In genomic region chr14:75553157-75553556, GRCh38 we compare ENCODE assay signal across 19 cellular contexts. TPM values are rescaled to one million over a fixed set of nuclear protein-coding genes. Genes with fewer than 3 reads are reported as not detected.
DNase-seq lines count a peak whose midpoint lies in the region; ATAC-seq, FAIRE-seq and TF ChIP-seq lines count a peak whose summit lies in the region.
"Had no signal": no experiment of that assay in that cellular context is flagged by ENCODE, and none has a peak within 500 bp of the region (broad histone marks: within the 10 kb centered on the region; RNA-seq: fewer than 3 reads in every experiment).

No MANE protein-coding gene starts in this region.

- no peak for TF ChIP-seq POLR2A in A549 (IDR thresholded peaks at IDR 0.05; ENCODE audit: low read length)

- no peaks in the 10 kb centered on the region for H3K27me3 Mint-ChIP-seq in activated CD4-positive, alpha-beta memory T cell treated with anti-CD3 and anti-CD28 coated beads for 36 hours
- H3K27me3 Mint-ChIP-seq: B cell; CD4-positive, CD25-positive, alpha-beta regulatory T cell; CD8-positive, alpha-beta memory T cell had no signal

- peaks cover 23% of the 10 kb centered on the region for H3K79me2 ChIP-seq in OCI-LY3 (ENCODE audit: low read length)

- no peaks in the 10 kb centered on the region for H3K9me3 Mint-ChIP-seq in stimulated activated effector memory CD8-positive, alpha-beta T cell treated with anti-CD3 and anti-CD28 coated beads, Interleukin-12 subunit alpha, Interleukin-12 subunit beta, amount 100 ng/mL, for 72 hours
- H3K9me3 Mint-ChIP-seq in activated CD4-positive, alpha-beta memory T cell treated with anti-CD3 and anti-CD28 coated beads for 36 hours: no peaks in the 10 kb centered on the region
- H3K9me3 Mint-ChIP-seq: CD8-positive, alpha-beta memory T cell had no signal

- TF ChIP-seq RAD21 in A549 (conservative IDR thresholded peaks at IDR 0.05 in 1 of 2, IDR thresholded peaks at IDR 0.05 in 1 of 2): no peak

- H3K27ac ChIP-seq in A549: peak overlapping the region; percentile 59 to 66; a peak in 4 of 6 replicates
- H3K27ac ChIP-seq in OCI-LY3 (ENCODE audit: low read length): peak overlapping the region; percentile 99
- H3K27ac ChIP-seq: BLaER1 treated with 17β-estradiol and CSF1 and Interleukin-3, amounts not matched to agents 10 nM and 100 nM; GM23248 had no signal

- no peak overlapping the region for H3K4me2 ChIP-seq in A549
- H3K4me2 ChIP-seq in OCI-LY3 (ENCODE audit: low read length): no peak overlapping the region
- H3K4me2 ChIP-seq: BLaER1 treated with 17β-estradiol and CSF1 and Interleukin-3, amounts not matched to agents 10 nM and 100 nM had no signal

- peaks cover 81% of the 10 kb centered on the region for H3K4me1 Mint-ChIP-seq in stimulated activated effector memory CD8-positive, alpha-beta T cell treated with anti-CD3 and anti-CD28 coated beads, Interleukin-12 subunit alpha, Interleukin-12 subunit beta, amount 100 ng/mL, for 72 hours
- H3K4me1 Mint-ChIP-seq in activated CD4-positive, alpha-beta memory T cell treated with anti-CD3 and anti-CD28 coated beads for 36 hours (ENCODE audit: low read depth): peaks cover 77% of the 10 kb centered on the region

- CTCF ChIA-PET in A549 (lab: Yijun Ruan, JAX): interaction anchor here (1.2 to 4.7 kb wide), 8 partner anchors 8 to 244 kb away, joined by 3 to 18 read pairs (median 4); no protein-coding TSS in a partner anchor
- CTCF ChIA-PET in activated CD4-positive, alpha-beta memory T cell treated with anti-CD3 and anti-CD28 coated beads for 36 hours (lab: Charles Lee): interaction anchor here (1.2 to 1.7 kb wide), 4 partner anchors 8 to 64 kb away, joined by 4 to 5 read pairs (median 4); no protein-coding TSS in a partner anchor

- no peak overlapping the region for H2AFZ ChIP-seq in OCI-LY3 (ENCODE audit: low read depth, low read length)
- H2AFZ ChIP-seq: GM23248 had no signal

- no peak overlapping the region for H3K4me3 ChIP-seq in A549
- no peak overlapping the region for H3K4me3 ChIP-seq in OCI-LY3 (ENCODE audit: low read length)
- H3K4me3 ChIP-seq: BLaER1 treated with 17β-estradiol and CSF1 and Interleukin-3, amounts not matched to agents 10 nM and 100 nM; GM23248 had no signal

- H3K27me3 ChIP-seq in OCI-LY3 (ENCODE audit: low read depth, low read length): no peaks in the 10 kb centered on the region
- H3K27me3 ChIP-seq: BLaER1 treated with 17β-estradiol and CSF1 and Interleukin-3, amounts not matched to agents 10 nM and 100 nM had no signal

- TF ChIP-seq CTCF in A549 (IDR thresholded peaks at IDR 0.05) (no peak), OCI-LY3 (IDR thresholded peaks at IDR 0.05; ENCODE audit: low read depth, low read length) (no peak)

- POLR2A ChIA-PET in A549 (lab: Yijun Ruan, JAX): no interaction called here
- POLR2A ChIA-PET in activated CD4-positive, alpha-beta memory T cell treated with anti-CD3 and anti-CD28 coated beads for 36 hours (lab: Charles Lee): interaction anchor here (1.0 to 1.3 kb wide), 3 partner anchors 12 to 107 kb away, joined by 3 read pairs; partner anchors contain the start of gene ERG28

- 97% methylated on average over 6 of the region's 6 CpGs for WGBS in A549 (ENCODE audit: missing lambda C conversion rate)

- peaks cover 33% of the 10 kb centered on the region for H3K4me1 ChIP-seq in A549
- peaks cover 65% of the 10 kb centered on the region for H3K4me1 ChIP-seq in OCI-LY3 (ENCODE audit: low read length)

- intact Hi-C loops in activated CD4-positive, alpha-beta memory T cell treated with anti-CD3 and anti-CD28 coated beads for 36 hours (cut with micrococcal nuclease): loop anchor here (10.0 kb wide), 1 partner anchor 1482 kb away; no protein-coding TSS in a partner anchor

- peaks cover 60% of the 10 kb centered on the region for H3K36me3 ChIP-seq in OCI-LY3 (replicated peaks; ENCODE audit: low read depth, low read length)

- no peak for ATAC-seq in A549
- no peak for ATAC-seq in stimulated activated effector memory CD8-positive, alpha-beta T cell treated with anti-CD3 and anti-CD28 coated beads, Interleukin-12 subunit alpha, Interleukin-12 subunit beta, amount 100 ng/mL, for 72 hours

- H3K27ac Mint-ChIP-seq in stimulated activated effector memory CD8-positive, alpha-beta T cell treated with anti-CD3 and anti-CD28 coated beads, Interleukin-12 subunit alpha, Interleukin-12 subunit beta, amount 100 ng/mL, for 72 hours: peak overlapping the region; percentile 39
- no peak overlapping the region for H3K27ac Mint-ChIP-seq in activated CD4-positive, alpha-beta memory T cell treated with anti-CD3 and anti-CD28 coated beads for 36 hours
- H3K27ac Mint-ChIP-seq: B cell had no signal

- no peak for TF ChIP-seq EP300 in A549 (IDR thresholded peaks at IDR 0.05)

- H3K9me3 ChIP-seq in A549 (peaks cover 13% of the 10 kb centered on the region), OCI-LY3 (ENCODE audit: insufficient read depth, low read length) (no peaks in the 10 kb centered on the region)

- no peak for FAIRE-seq in A549 (lab: Jason Lieb, UNC)
- FAIRE-seq: D721Med, G401.6 had no signal

- peak overlapping the region; percentile 10 for H3K4me3 Mint-ChIP-seq in stimulated activated effector memory CD8-positive, alpha-beta T cell treated with anti-CD3 and anti-CD28 coated beads, Interleukin-12 subunit alpha, Interleukin-12 subunit beta, amount 100 ng/mL, for 72 hours
- H3K4me3 Mint-ChIP-seq in activated CD4-positive, alpha-beta memory T cell treated with anti-CD3 and anti-CD28 coated beads for 36 hours: no peak overlapping the region
- H3K4me3 Mint-ChIP-seq: B cell had no signal

- no peaks in the 10 kb centered on the region for H4K20me1 ChIP-seq in OCI-LY3 (ENCODE audit: insufficient read depth, low read length)

- H3K9ac ChIP-seq in OCI-LY3 (ENCODE audit: low read length): peak overlapping the region; percentile 32; the same call in 1 of the 2 replicates
- H3K9ac ChIP-seq: BLaER1 treated with 17β-estradiol and CSF1 and Interleukin-3, amounts not matched to agents 10 nM and 100 nM; GM23248 had no signal

- H3K36me3 Mint-ChIP-seq in stimulated activated effector memory CD8-positive, alpha-beta T cell treated with anti-CD3 and anti-CD28 coated beads, Interleukin-12 subunit alpha, Interleukin-12 subunit beta, amount 100 ng/mL, for 72 hours: peaks cover 16% of the 10 kb centered on the region
- peaks cover 20% of the 10 kb centered on the region for H3K36me3 Mint-ChIP-seq in activated CD4-positive, alpha-beta memory T cell treated with anti-CD3 and anti-CD28 coated beads for 36 hours

- DNase-seq in A549 (ENCODE audit: low read depth in 1 of 2, low spot score in 1 of 2): no peak
- DNase-seq in islet precursor cell: peak; percentile 5
- DNase-seq in stimulated activated effector memory CD8-positive, alpha-beta T cell treated with anti-CD3 and anti-CD28 coated beads, Interleukin-12 subunit alpha, Interleukin-12 subunit beta, amount 100 ng/mL, for 72 hours (ENCODE audit: low spot score in 2 of 2): no peak
- DNase-seq in activated CD4-positive, alpha-beta memory T cell treated with anti-CD3 and anti-CD28 coated beads for 36 hours: no peak
- no peak for DNase-seq in D341Med (ENCODE audit: low spot score)
- no peak for DNase-seq in SKM-1 (lab: John Stamatoyannopoulos, UW; ENCODE audit: unreplicated experiment)
- DNase-seq: CD4-positive, CD25-positive, alpha-beta regulatory T cell; CD8-positive, alpha-beta memory T cell; COR-L47; GM23248; HCEC 1CT had no signal

TF ChIP-seq in A549, 52 proteins besides CTCF, POLR2A, EP300 and RAD21:
- TF ChIP-seq RFX5 (IDR thresholded peaks at IDR 0.05) (no peak), CEBPB (IDR thresholded peaks at IDR 0.05) (0 out of 4 replicates have a peak, but pooled peaks of 1 of the 2 experiments have one; percentile 5)

RNA-seq across cellular contexts. Expression of gene FLVCR2, which starts 25.3 kb away (rescaled TPM):
- polyA plus RNA-seq in A549 (2011; rRNA removed) (3.8 and 4.7 TPM in 2 replicates), A549 (2017; fragmentation: RNase III; extraction: RNeasy Plus Mini Kit Qiagen cat#74134 plus additional on column Dnase treatment) (3.1 to 3.9 TPM (median 3.6 TPM) in 3 replicates)
- polyA plus RNA-seq in A549 (2012; cell fraction: cytosol; rRNA removed): 1.4 and 1.9 TPM in 2 replicates
- 2.8 and 3.2 TPM in 2 replicates for polyA plus RNA-seq in A549 (2012; cell fraction: nucleus; rRNA removed)
- 4.6 and 6.8 TPM in 2 replicates for polyA minus RNA-seq in A549 (2011; rRNA and poly(A)+ RNA removed)
- 1 to 10 TPM; 2.8 to 7.6 TPM for total RNA-seq in activated CD4-positive, alpha-beta memory T cell treated with anti-CD3 and anti-CD28 coated beads for 36 hours
- total RNA-seq: GM23248 had no signal

RNA-seq across cellular contexts. Expression of gene BATF, which starts 30.9 kb away (rescaled TPM):
- not detected in 2 replicates for polyA plus RNA-seq in A549 (2011; rRNA removed)
- 0.05 TPM in 1 of 2 replicates, not detected in the other for polyA plus RNA-seq in A549 (2012; cell fraction: cytosol; rRNA removed)
- polyA plus RNA-seq in A549 (2012; cell fraction: nucleus; rRNA removed): not detected in 2 replicates
- not detected in 3 replicates for polyA plus RNA-seq in A549 (2017; fragmentation: RNase III; extraction: RNeasy Plus Mini Kit Qiagen cat#74134 plus additional on column Dnase treatment)
- not detected in 2 replicates for polyA minus RNA-seq in A549 (2011; rRNA and poly(A)+ RNA removed)
- 100 to 1,000 TPM; 171 to 182 TPM for total RNA-seq in activated CD4-positive, alpha-beta memory T cell treated with anti-CD3 and anti-CD28 coated beads for 36 hours
- total RNA-seq: A673, GM23248, H4 had no signal
- polyA plus RNA-seq: AG04450, GM23248 had no signal
